In the genomic region with DNA sequence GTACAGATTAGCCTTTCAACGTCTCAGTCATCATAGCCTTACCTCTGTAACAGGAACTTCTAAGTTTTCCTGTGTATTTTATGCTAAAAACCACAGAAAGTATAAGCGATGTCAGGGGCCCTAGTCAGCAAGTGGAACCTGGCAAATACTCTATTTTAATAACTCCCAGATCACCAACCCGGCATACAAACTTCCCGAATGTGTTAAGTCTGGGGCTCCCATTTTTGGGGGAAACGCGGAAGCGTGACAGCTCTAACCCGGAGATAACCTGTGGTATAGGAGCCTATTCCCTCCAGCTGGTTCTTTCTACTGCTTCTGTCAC, we compare ENCODE assay signal across 8 cellular contexts. TPM values are rescaled to one million over a fixed set of nuclear protein-coding genes. Genes with fewer than 3 reads are reported as not detected.
A peak's percentile ranks its signal among the peaks of the same experiment; 100 is the strongest.
DNase-seq lines count a peak whose midpoint lies in the region; ATAC-seq, FAIRE-seq and TF ChIP-seq lines count a peak whose summit lies in the region.

No MANE protein-coding gene starts in this region.

- H3K36me3 ChIP-seq in small intestine (ENCODE audit: control insufficient read depth in 2 of 2, insufficient read depth in 2 of 2, low read length in 2 of 2) = peaks cover 4 to 6% of the 10 kb centered on the region in 2 donors

- peak overlapping the region; percentile 69 to 96 for H3K4me3 ChIP-seq in small intestine (ENCODE audit: low read depth in 1 of 2, low read length in 2 of 2)

- H3K27me3 ChIP-seq in foreskin keratinocyte (no peaks in the 10 kb centered on the region), small intestine (ENCODE audit: control insufficient read depth in 2 of 2, insufficient read depth in 2 of 2, low read length in 2 of 2) (no peaks in the 10 kb centered on the region)

- no peaks in the 10 kb centered on the region for H3K9me3 ChIP-seq in small intestine (ENCODE audit: control insufficient read depth, low read depth)

- ATAC-seq in GM21526 (IDR thresholded peaks at IDR 0.05; ENCODE audit: low FRiP score, unreplicated experiment) (peak; percentile 16), T-cell (replicated peaks in 1 of 4) (no peak), foreskin keratinocyte (no peak), HG02763 (IDR thresholded peaks at IDR 0.05; ENCODE audit: unreplicated experiment) (no peak)

- peaks cover 48 to 63% (median 50%) of the 10 kb centered on the region in 3 donors for H3K4me1 Mint-ChIP-seq in T-cell

- WGBS in small intestine, 3 donors = 0 to 1% (median 1%) methylated on average over 8 of the region's 8 CpGs

- no peak for TF ChIP-seq CTCF in foreskin keratinocyte (conservative IDR thresholded peaks at IDR 0.05)

- FAIRE-seq in small intestine (lab: Jason Lieb, UNC) = no peak

- no peaks in the 10 kb centered on the region for H3K9me3 Mint-ChIP-seq in T-cell

- POLR2A ChIA-PET in T-cell (lab: Charles Lee) = interaction anchor here (0.5 to 2.3 kb wide), 9 partner anchors 18 to 1559 kb away, joined by 3 to 31 read pairs (median 7); a partner anchor contains a TSS

- H3K27me3 Mint-ChIP-seq in T-cell = no peaks in the 10 kb centered on the region

- H3K27ac ChIP-seq in foreskin keratinocyte (peak overlapping the region; percentile 48), small intestine (ENCODE audit: low read depth in 1 of 2, low read length in 1 of 2) (peak overlapping the region; percentile 14 to 95)

- H3K27ac Mint-ChIP-seq in T-cell = peak overlapping the region; percentile 95 to 96

- no peak for DNase-seq in T-cell
- DNase-seq in foreskin keratinocyte = no peak
- DNase-seq in small intestine = peak; percentile 23
- DNase-seq in nucleus accumbens (lab: John Stamatoyannopoulos, UW) = no peak
- no peak for DNase-seq in NCI-H2171 treated with DMSO at 0.1 percent for 48 hours (lab: John Stamatoyannopoulos, UW)
- DNase-seq in stimulated activated naive CD4-positive, alpha-beta T cell (lab: John Stamatoyannopoulos, UW) = no peak

- CTCF ChIA-PET in T-cell (lab: Charles Lee) = interaction anchor here (0.6 to 2.5 kb wide), 12 partner anchors 8 to 334 kb away, joined by 3 to 18 read pairs (median 4); a partner anchor contains a TSS

- H3K36me3 Mint-ChIP-seq in T-cell = peaks cover 19% of the 10 kb centered on the region

- H3K4me3 Mint-ChIP-seq in T-cell = peak overlapping the region; percentile 96 to 100 (median 97)

- H3K4me1 ChIP-seq in foreskin keratinocyte (peaks cover 5% of the 10 kb centered on the region), small intestine (ENCODE audit: control insufficient read depth in 2 of 2, insufficient read depth in 1 of 2, low read depth in 1 of 2, low read length in 1 of 2) (peaks cover 0 to 3% of the 10 kb centered on the region in 2 donors)

RNA-seq across cellular contexts. Expression of a gene that starts 0.6 kb away (rescaled TPM):
- 10 to 100 TPM; 29.0 to 60.0 (median 53.9) TPM for total RNA-seq in T-cell
- 59.9 and 68.3 TPM in 2 replicates for total RNA-seq in foreskin keratinocyte
- 80.4 and 95.5 TPM in 2 replicates for polyA plus RNA-seq in foreskin keratinocyte
- polyA plus RNA-seq in small intestine = 10 to 100 TPM; 12.1 to 39.6 (median 21.9) TPM

RNA-seq across cellular contexts. Expression of a gene that starts 19.4 kb away (rescaled TPM):
- total RNA-seq in T-cell (10 to 100 TPM; 45.3 to 58.1 (median 48.4) TPM), foreskin keratinocyte (54.5 and 57.8 TPM in 2 replicates)
- polyA plus RNA-seq in foreskin keratinocyte (32.4 and 38.8 TPM in 2 replicates), small intestine (10 to 100 TPM; 16.2 to 42.7 (median 17.0) TPM)
